In genomic region chr1:155017946-155018316, GRCh38 we compare ENCODE assay signal across 8 cellular contexts. TPM values are rescaled to one million over a fixed set of nuclear protein-coding genes. Genes with fewer than 3 reads are reported as not detected.
DNase-seq lines count a peak whose midpoint lies in the region; ATAC-seq and TF ChIP-seq lines count a peak whose summit lies in the region.

No MANE protein-coding gene starts in this region.

- no peaks in the 10 kb centered on the region for H3K27me3 ChIP-seq in BE2C
- no peaks in the 10 kb centered on the region for H3K27me3 ChIP-seq in body of pancreas
- H3K27me3 ChIP-seq in muscle layer of duodenum (ENCODE audit: low read depth, low read length): no peaks in the 10 kb centered on the region

- peak; percentile 17 for ATAC-seq in HG03045 (IDR thresholded peaks at IDR 0.05; ENCODE audit: unreplicated experiment)
- ATAC-seq in body of pancreas: no peak
- ATAC-seq in GM21390 (IDR thresholded peaks at IDR 0.05; ENCODE audit: unreplicated experiment): no peak

- peak overlapping the region; percentile 51 for H3K4me3 ChIP-seq in BE2C (ENCODE audit: low read depth, low read length)
- H3K4me3 ChIP-seq in body of pancreas: no peak overlapping the region
- peak overlapping the region; percentile 48 to 49 for H3K4me3 ChIP-seq in muscle layer of duodenum (ENCODE audit: low read depth in 1 of 2, low read length in 2 of 2)

- DNase-seq in BE2C (peak; percentile 6), body of pancreas (peak in 1 of 4 donors; percentile 26), DMS53 (lab: John Stamatoyannopoulos, UW) (no peak), mucosa of gallbladder (ENCODE audit: low spot score) (no peak)
- DNase-seq in activated CD8-positive, alpha-beta memory T cell treated with anti-CD3 and anti-CD28 coated beads, Interleukin-2, amount 50 U/mL, for 4 hours: no peak

- H3K36me3 ChIP-seq in BE2C (peaks cover 17% of the 10 kb centered on the region), body of pancreas (replicated peaks in 1 of 2; ENCODE audit: insufficient read depth in 1 of 2, low read depth in 2 of 2) (peaks cover 0 to 7% of the 10 kb centered on the region in 2 donors), muscle layer of duodenum (ENCODE audit: control insufficient read depth in 1 of 2, insufficient read depth in 2 of 2, low read length in 2 of 2) (peaks cover 4 to 23% of the 10 kb centered on the region in 2 donors)

- peak in 1 of 3 donors; percentile 4 for TF ChIP-seq POLR2A in body of pancreas (IDR thresholded peaks at IDR 0.05)

- intact Hi-C loops in body of pancreas (cut with DNase I): no loop called here

- TF ChIP-seq CTCF in BE2C (IDR thresholded peaks at IDR 0.05; ENCODE audit: low read depth, low read length): no peak
- TF ChIP-seq CTCF in body of pancreas (IDR thresholded peaks at IDR 0.05): no peak

- 48 to 54% methylated on average over 6 of the region's 6 CpGs for WGBS in body of pancreas, 2 donors

- H3K4me1 ChIP-seq in BE2C: peaks cover 16% of the 10 kb centered on the region
- peaks cover 37% of the 10 kb centered on the region for H3K4me1 ChIP-seq in body of pancreas
- H3K4me1 ChIP-seq in muscle layer of duodenum (ENCODE audit: control insufficient read depth in 1 of 2, insufficient read depth in 2 of 2, low read length in 2 of 2): peaks cover 8 to 19% of the 10 kb centered on the region in 2 donors

- H3K9me3 ChIP-seq in BE2C (no peaks in the 10 kb centered on the region), body of pancreas (no peaks in the 10 kb centered on the region), muscle layer of duodenum (ENCODE audit: control insufficient read depth in 1 of 2, low read length in 2 of 2) (no peaks in the 10 kb centered on the region)

- peak overlapping the region; percentile 56 to 72 (median 68) for H3K27ac ChIP-seq in body of pancreas
- peak overlapping the region; percentile 58 for H3K27ac ChIP-seq in muscle layer of duodenum (ENCODE audit: low read length)

RNA-seq across cellular contexts. Expression of gene ZBTB7B, which starts 15.3 kb away (rescaled TPM):
- polyA plus RNA-seq in BE2C (2012; ENCODE audit: insufficient read depth, insufficient read length, low read depth): 62.8 TPM
- 10 to 100 TPM; 30.1 to 34.3 TPM for total RNA-seq in body of pancreas
- total RNA-seq in mucosa of gallbladder: 122 TPM

RNA-seq across cellular contexts. Expression of gene DCST2, which starts 15.7 kb away (rescaled TPM):
- polyA plus RNA-seq in BE2C (2012; ENCODE audit: insufficient read depth, insufficient read length, low read depth): 0.28 TPM
- total RNA-seq in body of pancreas (1 to 10 TPM in 1 of 2 donors, under 1 TPM in 1; 0.33 to 1.8 TPM), mucosa of gallbladder (1.0 TPM)

RNA-seq across cellular contexts. Expression of gene DCST1, which starts 15.7 kb away (rescaled TPM):
- not detected for polyA plus RNA-seq in BE2C (2012; ENCODE audit: insufficient read depth, insufficient read length, low read depth)
- not detected for total RNA-seq in body of pancreas
- total RNA-seq in mucosa of gallbladder: not detected

RNA-seq across cellular contexts. Expression of gene LENEP, which starts 24.5 kb away (rescaled TPM):
- not detected for polyA plus RNA-seq in BE2C (2012; ENCODE audit: insufficient read depth, insufficient read length, low read depth)
- total RNA-seq in body of pancreas (not detected), mucosa of gallbladder (not detected)

RNA-seq across cellular contexts. Expression of gene ADAM15, which starts 33.2 kb away (rescaled TPM):
- 95.5 TPM for polyA plus RNA-seq in BE2C (2012; ENCODE audit: insufficient read depth, insufficient read length, low read depth)
- total RNA-seq in body of pancreas (10 to 100 TPM; 37.2 to 48.5 TPM), mucosa of gallbladder (146 TPM)

Comparison
In these comparisons a context has a peak if more than half of its experiments do, and no peak if none do; other contexts are left out.
1. H3K4me3 ChIP-seq: peak in BE2C (single experiment) and muscle layer of duodenum (2 of 2); none in body of pancreas (0 of 2).